Comparison of ENCODE assay signal across 20 cellular contexts in genomic region chr20:56843386-56843785, GRCh38.
A peak's percentile ranks its signal among the peaks of the same experiment; 100 is the strongest.
DNase-seq lines count a peak whose midpoint lies in the region; ATAC-seq, FAIRE-seq and TF ChIP-seq lines count a peak whose summit lies in the region.
"Had no signal": no experiment of that assay in that cellular context is flagged by ENCODE, and none has a peak within 500 bp of the region (broad histone marks: within the 10 kb centered on the region; RNA-seq: fewer than 3 reads in every experiment).

No MANE protein-coding gene starts in this region.

- DNase-seq in GM23248: peak; percentile 26
- peak in 1 of 2 donors; percentile 66 for DNase-seq in left lung
- peak; percentile 98 to 99 for DNase-seq in thyroid gland
- DNase-seq in GM12892 (ENCODE audit: insufficient read length): no peak
- no peak for DNase-seq in activated CD8-positive, alpha-beta memory T cell treated with anti-CD3 and anti-CD28 coated beads, Interleukin-2, amount 10 ng/mL, durations not matched to agents 7 days and 5 days
- DNase-seq: GF-D8, KBM-7, NCI-H1048, NCI-H1436 treated with DMSO at 0.1 percent for 48 hours, NCI-H2029 treated with DMSO at 0.1 percent for 48 hours, NCI-H510A, NCI-H774, SHP77 had no signal

- no peaks in the 10 kb centered on the region for H3F3A ChIP-seq in GM23248 (ENCODE audit: insufficient read depth)

- TF ChIP-seq POLR2A in thyroid gland (IDR thresholded peaks at IDR 0.05): no peak
- no peak for TF ChIP-seq POLR2A in GM12892 (IDR thresholded peaks at IDR 0.05; ENCODE audit: low read depth, low read length)

- H3K36me3 ChIP-seq in GM23248 (ENCODE audit: low read depth) (no peaks in the 10 kb centered on the region), OCI-LY3 (replicated peaks; ENCODE audit: low read depth, low read length) (no peaks in the 10 kb centered on the region), left lung (no peaks in the 10 kb centered on the region), thyroid gland (no peaks in the 10 kb centered on the region)

- TF ChIP-seq CTCF in OCI-LY3 (IDR thresholded peaks at IDR 0.05; ENCODE audit: low read depth, low read length): no peak
- no peak for TF ChIP-seq CTCF in left lung (IDR thresholded peaks at IDR 0.05)
- no peak for TF ChIP-seq CTCF in thyroid gland (IDR thresholded peaks at IDR 0.05)

- CTCF ChIA-PET in activated CD8-positive, alpha-beta memory T cell treated with anti-CD3 and anti-CD28 coated beads, Interleukin-2, amount 10 ng/mL, durations not matched to agents 7 days and 5 days (lab: Charles Lee): no interaction called here

- ATAC-seq in left lung (peak; percentile 88), GM18498 (IDR thresholded peaks at IDR 0.05; ENCODE audit: unreplicated experiment) (no peak)
- ATAC-seq in activated CD8-positive, alpha-beta memory T cell treated with anti-CD3 and anti-CD28 coated beads, Interleukin-2, amount 10 ng/mL, durations not matched to agents 7 days and 5 days: no peak
- ATAC-seq: Panc1, SK-N-SH treated with all-trans-retinoic acid at 6 μM for 48 hours had no signal

- H3K4me1 ChIP-seq in GM23248 (ENCODE audit: insufficient read depth): no peaks in the 10 kb centered on the region
- peaks cover 52% of the 10 kb centered on the region for H3K4me1 ChIP-seq in OCI-LY3 (ENCODE audit: low read length)
- H3K4me1 ChIP-seq in left lung: no peaks in the 10 kb centered on the region
- peaks cover 0 to 13% of the 10 kb centered on the region in 2 donors for H3K4me1 ChIP-seq in thyroid gland

- H2AFZ ChIP-seq in GM23248 (no peak overlapping the region), OCI-LY3 (ENCODE audit: low read depth, low read length) (no peak overlapping the region)

- no peaks in the 10 kb centered on the region for H3K9me3 ChIP-seq in GM23248 (ENCODE audit: low read depth)
- H3K9me3 ChIP-seq in OCI-LY3 (ENCODE audit: insufficient read depth, low read length): peaks cover 6% of the 10 kb centered on the region; the same call in 1 of the 2 replicates
- H3K9me3 ChIP-seq in left lung: no peaks in the 10 kb centered on the region
- no peaks in the 10 kb centered on the region for H3K9me3 ChIP-seq in thyroid gland

- intact Hi-C loops in left lung (cut with DNase I): no loop called here
- intact Hi-C loops in thyroid gland (cut with DNase I): no loop called here

- H3K27ac ChIP-seq in GM23248 (no peak overlapping the region), OCI-LY3 (ENCODE audit: low read length) (no peak overlapping the region), left lung (no peak overlapping the region), thyroid gland (peak overlapping the region in 1 of 3 donors; percentile 61)
- H3K27ac ChIP-seq: C4-2B had no signal

- no peak overlapping the region for H3K9ac ChIP-seq in GM23248
- H3K9ac ChIP-seq in OCI-LY3 (ENCODE audit: low read length): no peak overlapping the region

- H3K27ac Mint-ChIP-seq in activated CD8-positive, alpha-beta memory T cell treated with anti-CD3 and anti-CD28 coated beads, Interleukin-2, amount 10 ng/mL, durations not matched to agents 7 days and 5 days: no peak overlapping the region

- H3K4me3 ChIP-seq in GM23248 (no peak overlapping the region), OCI-LY3 (ENCODE audit: low read length) (no peak overlapping the region), left lung (no peak overlapping the region), thyroid gland (replicated peaks in 1 of 3) (no peak overlapping the region)

- H3K9me3 Mint-ChIP-seq in activated CD8-positive, alpha-beta memory T cell treated with anti-CD3 and anti-CD28 coated beads, Interleukin-2, amount 10 ng/mL, durations not matched to agents 7 days and 5 days (ENCODE audit: low read depth): no peaks in the 10 kb centered on the region

- H3K9me2 ChIP-seq in GM23248 (ENCODE audit: insufficient read depth): no peaks in the 10 kb centered on the region

- 63 to 71% methylated on average over 7 of the region's 7 CpGs for whole genome bisulfite sequencing in GM23248 (ENCODE audit: low coverage in 1 of 2, low lambda C conversion rate in 2 of 2, missing lambda C conversion rate in 2 of 2), 2 experiments
- 28 to 38% methylated on average over 7 of the region's 7 CpGs for WGBS in thyroid gland, 2 donors

- no peaks in the 10 kb centered on the region for H3K36me3 Mint-ChIP-seq in activated CD8-positive, alpha-beta memory T cell treated with anti-CD3 and anti-CD28 coated beads, Interleukin-2, amount 10 ng/mL, durations not matched to agents 7 days and 5 days

- peaks cover 18% of the 10 kb centered on the region for H3K27me3 ChIP-seq in GM23248 (replicated peaks; ENCODE audit: insufficient read depth)
- H3K27me3 ChIP-seq in OCI-LY3 (ENCODE audit: low read depth, low read length): peaks cover 13% of the 10 kb centered on the region
- peaks cover 0 to 19% of the 10 kb centered on the region in 2 donors for H3K27me3 ChIP-seq in left lung
- no peaks in the 10 kb centered on the region for H3K27me3 ChIP-seq in thyroid gland

- H3K4me3 Mint-ChIP-seq in activated CD8-positive, alpha-beta memory T cell treated with anti-CD3 and anti-CD28 coated beads, Interleukin-2, amount 10 ng/mL, durations not matched to agents 7 days and 5 days: no peak overlapping the region

- no peaks in the 10 kb centered on the region for H3K27me3 Mint-ChIP-seq in activated CD8-positive, alpha-beta memory T cell treated with anti-CD3 and anti-CD28 coated beads, Interleukin-2, amount 10 ng/mL, durations not matched to agents 7 days and 5 days

- H4K20me1 ChIP-seq in GM23248 (ENCODE audit: insufficient read depth) (no peaks in the 10 kb centered on the region), OCI-LY3 (ENCODE audit: insufficient read depth, low read length) (no peaks in the 10 kb centered on the region)

- FAIRE-seq in GM12892 (lab: Jason Lieb, UNC): no peak
- FAIRE-seq: GM12891, GM19239 had no signal

- in situ Hi-C loops in GM23248 (cut with MboI): no loop called here

- H3K4me2 ChIP-seq in GM23248 (ENCODE audit: unreplicated experiment): no peak overlapping the region
- H3K4me2 ChIP-seq in OCI-LY3 (ENCODE audit: low read length): peak overlapping the region; percentile 43

- no peaks in the 10 kb centered on the region for H3K79me2 ChIP-seq in GM23248 (ENCODE audit: insufficient read depth)
- no peaks in the 10 kb centered on the region for H3K79me2 ChIP-seq in OCI-LY3 (ENCODE audit: low read length)

- no peaks in the 10 kb centered on the region for H3K4me1 Mint-ChIP-seq in activated CD8-positive, alpha-beta memory T cell treated with anti-CD3 and anti-CD28 coated beads, Interleukin-2, amount 10 ng/mL, durations not matched to agents 7 days and 5 days

Comparison
In these comparisons a context has a peak if more than half of its experiments do, and no peak if none do; other contexts are left out.
1. DNase-seq: peak in GM23248 (single experiment) and thyroid gland (2 of 2); none in GM12892 (single experiment) and activated CD8-positive, alpha-beta memory T cell treated with anti-CD3 and anti-CD28 coated beads, Interleukin-2, amount 10 ng/mL, durations not matched to agents 7 days and 5 days (single experiment).